ENCODE assay signal across 8 cellular contexts in genomic region chr1:223133301-223133823, GRCh38. TPM values are rescaled to one million over a fixed set of nuclear protein-coding genes. Genes with fewer than 3 reads are reported as not detected.
DNase-seq lines count a peak whose midpoint lies in the region; ATAC-seq and TF ChIP-seq lines count a peak whose summit lies in the region.

No MANE protein-coding gene starts in this region.

- peak overlapping the region; percentile 41 for H3K4me3 ChIP-seq in osteoblast (ENCODE audit: insufficient read depth, low read length)

- ATAC-seq in HG03064 (IDR thresholded peaks at IDR 0.05; ENCODE audit: low read depth, unreplicated experiment) = peak; percentile 9
- ATAC-seq in HG02623 (IDR thresholded peaks at IDR 0.05; ENCODE audit: unreplicated experiment) = no peak

- H3K4me2 ChIP-seq in osteoblast (ENCODE audit: insufficient read depth, low read length) = peak overlapping the region; percentile 77

- H3K27me3 ChIP-seq in osteoblast (ENCODE audit: insufficient read depth, low read length) = peaks cover 33% of the 10 kb centered on the region

- H3K79me2 ChIP-seq in osteoblast (ENCODE audit: insufficient read depth, low read length) = no peaks in the 10 kb centered on the region

- no peak overlapping the region for H3K27ac Mint-ChIP-seq in chondrocyte (ENCODE audit: unreplicated experiment)

- peaks cover 20% of the 10 kb centered on the region for H3K27me3 Mint-ChIP-seq in chondrocyte (ENCODE audit: low read depth)

- peaks cover 42% of the 10 kb centered on the region for H3K4me1 Mint-ChIP-seq in chondrocyte (ENCODE audit: low read depth)

- H3K36me3 ChIP-seq in ES-I3 (ENCODE audit: insufficient read depth, low read length) = no peaks in the 10 kb centered on the region
- H3K36me3 ChIP-seq in osteoblast (ENCODE audit: insufficient read depth, low read length) = no peaks in the 10 kb centered on the region

- peak overlapping the region; percentile 51 for H2AFZ ChIP-seq in osteoblast (ENCODE audit: low read length)

- no peaks in the 10 kb centered on the region for H3K36me3 Mint-ChIP-seq in chondrocyte (ENCODE audit: low read depth)

- H3K4me1 ChIP-seq in ES-I3 (ENCODE audit: insufficient read depth, low read length) (peaks cover 3% of the 10 kb centered on the region), osteoblast (ENCODE audit: insufficient read depth, low read length) (peaks cover 30% of the 10 kb centered on the region)

- peak overlapping the region; percentile 4; the same call in 1 of the 2 replicates for H3K9ac ChIP-seq in ES-I3 (ENCODE audit: low read depth, low read length)

- DNase-seq in chondrocyte (ENCODE audit: low spot score) (no peak), osteoblast (ENCODE audit: insufficient read length, low spot score, missing footprints) (no peak), NCI-H2029 (lab: John Stamatoyannopoulos, UW) (no peak), UCSD-AML1 (lab: John Stamatoyannopoulos, UW; ENCODE audit: unreplicated experiment) (no peak), inferior parietal cortex (ENCODE audit: extremely low spot score) (no peak)

- H3K9me3 Mint-ChIP-seq in chondrocyte (ENCODE audit: low read depth) = no peaks in the 10 kb centered on the region

- H3K9me3 ChIP-seq in ES-I3 (ENCODE audit: control insufficient read depth, insufficient read depth, low read length) (no peaks in the 10 kb centered on the region), osteoblast (ENCODE audit: low read depth, low read length) (no peaks in the 10 kb centered on the region)

- peak overlapping the region; percentile 72 for H3K4me3 Mint-ChIP-seq in chondrocyte (ENCODE audit: unreplicated experiment)

- TF ChIP-seq CTCF in chondrocyte (IDR thresholded peaks at IDR 0.05) (no peak), osteoblast (IDR thresholded peaks at IDR 0.05; ENCODE audit: extremely low read depth, low read depth, low read length) (no peak)

- H4K20me1 ChIP-seq in osteoblast (ENCODE audit: insufficient read depth, low read length) = no peaks in the 10 kb centered on the region

- no peak overlapping the region for H3K27ac ChIP-seq in osteoblast (ENCODE audit: low read depth, low read length)

RNA-seq across cellular contexts. Expression of gene TLR5, which starts 9.7 kb away (rescaled TPM):
- 0.17 to 0.36 TPM (median 0.22 TPM) in 3 replicates for total RNA-seq in chondrocyte
- under 0.01 and 0.88 TPM in 2 replicates for total RNA-seq in osteoblast
